4 cellular contexts compared by ENCODE assay signal in genomic region chr1:70115315-70115714, GRCh38.
TF ChIP-seq lines count a peak whose summit lies in the region.

No MANE protein-coding gene starts in this region.

TF ChIP-seq in A549, 52 proteins besides CTCF, POLR2A, EP300 and RAD21:
- TF ChIP-seq, protein P1, sequence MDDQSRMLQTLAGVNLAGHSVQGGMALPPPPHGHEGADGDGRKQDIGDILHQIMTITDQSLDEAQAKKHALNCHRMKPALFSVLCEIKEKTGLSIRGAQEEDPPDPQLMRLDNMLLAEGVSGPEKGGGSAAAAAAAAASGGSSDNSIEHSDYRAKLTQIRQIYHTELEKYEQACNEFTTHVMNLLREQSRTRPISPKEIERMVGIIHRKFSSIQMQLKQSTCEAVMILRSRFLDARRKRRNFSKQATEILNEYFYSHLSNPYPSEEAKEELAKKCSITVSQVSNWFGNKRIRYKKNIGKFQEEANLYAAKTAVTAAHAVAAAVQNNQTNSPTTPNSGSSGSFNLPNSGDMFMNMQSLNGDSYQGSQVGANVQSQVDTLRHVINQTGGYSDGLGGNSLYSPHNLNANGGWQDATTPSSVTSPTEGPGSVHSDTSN (IDR thresholded peaks at IDR 0.05): no peak
- peak; percentile 28 for TF ChIP-seq MAFK (IDR thresholded peaks at IDR 0.05; ENCODE audit: partially characterized antibody)
TF ChIP-seq in A549: peak in this region for 1.

TF ChIP-seq in IMR-90, 13 proteins besides CTCF, POLR2A, EP300 and RAD21:
- TF ChIP-seq MAFK (IDR thresholded peaks at IDR 0.05; ENCODE audit: low read depth, low read length) (peak; percentile 10; the same call in 1 of the 2 replicates), CHD1 (IDR thresholded peaks at IDR 0.05; ENCODE audit: low read depth, low read length) (no peak), CEBPB (IDR thresholded peaks at IDR 0.05; ENCODE audit: low read depth, low read length) (peak; percentile 88)

TF ChIP-seq in K562, 482 proteins besides CTCF, POLR2A, EP300 and RAD21 (continues in another document):
- TF ChIP-seq ZNF324 (CRISPR knock-in tag; IDR thresholded peaks at IDR 0.05): no peak
- no peak for TF ChIP-seq NCOA2 (IDR thresholded peaks at IDR 0.05; ENCODE audit: partially characterized antibody in 2 of 2)
- no peak for TF ChIP-seq POLR3A (IDR thresholded peaks at IDR 0.05; ENCODE audit: borderline replicate concordance, extremely low read depth, insufficient read depth, insufficient read length)
- TF ChIP-seq, protein P2, sequence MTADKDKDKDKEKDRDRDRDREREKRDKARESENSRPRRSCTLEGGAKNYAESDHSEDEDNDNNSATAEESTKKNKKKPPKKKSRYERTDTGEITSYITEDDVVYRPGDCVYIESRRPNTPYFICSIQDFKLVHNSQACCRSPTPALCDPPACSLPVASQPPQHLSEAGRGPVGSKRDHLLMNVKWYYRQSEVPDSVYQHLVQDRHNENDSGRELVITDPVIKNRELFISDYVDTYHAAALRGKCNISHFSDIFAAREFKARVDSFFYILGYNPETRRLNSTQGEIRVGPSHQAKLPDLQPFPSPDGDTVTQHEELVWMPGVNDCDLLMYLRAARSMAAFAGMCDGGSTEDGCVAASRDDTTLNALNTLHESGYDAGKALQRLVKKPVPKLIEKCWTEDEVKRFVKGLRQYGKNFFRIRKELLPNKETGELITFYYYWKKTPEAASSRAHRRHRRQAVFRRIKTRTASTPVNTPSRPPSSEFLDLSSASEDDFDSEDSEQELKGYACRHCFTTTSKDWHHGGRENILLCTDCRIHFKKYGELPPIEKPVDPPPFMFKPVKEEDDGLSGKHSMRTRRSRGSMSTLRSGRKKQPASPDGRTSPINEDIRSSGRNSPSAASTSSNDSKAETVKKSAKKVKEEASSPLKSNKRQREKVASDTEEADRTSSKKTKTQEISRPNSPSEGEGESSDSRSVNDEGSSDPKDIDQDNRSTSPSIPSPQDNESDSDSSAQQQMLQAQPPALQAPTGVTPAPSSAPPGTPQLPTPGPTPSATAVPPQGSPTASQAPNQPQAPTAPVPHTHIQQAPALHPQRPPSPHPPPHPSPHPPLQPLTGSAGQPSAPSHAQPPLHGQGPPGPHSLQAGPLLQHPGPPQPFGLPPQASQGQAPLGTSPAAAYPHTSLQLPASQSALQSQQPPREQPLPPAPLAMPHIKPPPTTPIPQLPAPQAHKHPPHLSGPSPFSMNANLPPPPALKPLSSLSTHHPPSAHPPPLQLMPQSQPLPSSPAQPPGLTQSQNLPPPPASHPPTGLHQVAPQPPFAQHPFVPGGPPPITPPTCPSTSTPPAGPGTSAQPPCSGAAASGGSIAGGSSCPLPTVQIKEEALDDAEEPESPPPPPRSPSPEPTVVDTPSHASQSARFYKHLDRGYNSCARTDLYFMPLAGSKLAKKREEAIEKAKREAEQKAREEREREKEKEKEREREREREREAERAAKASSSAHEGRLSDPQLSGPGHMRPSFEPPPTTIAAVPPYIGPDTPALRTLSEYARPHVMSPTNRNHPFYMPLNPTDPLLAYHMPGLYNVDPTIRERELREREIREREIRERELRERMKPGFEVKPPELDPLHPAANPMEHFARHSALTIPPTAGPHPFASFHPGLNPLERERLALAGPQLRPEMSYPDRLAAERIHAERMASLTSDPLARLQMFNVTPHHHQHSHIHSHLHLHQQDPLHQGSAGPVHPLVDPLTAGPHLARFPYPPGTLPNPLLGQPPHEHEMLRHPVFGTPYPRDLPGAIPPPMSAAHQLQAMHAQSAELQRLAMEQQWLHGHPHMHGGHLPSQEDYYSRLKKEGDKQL (CRISPR knock-in tag; IDR thresholded peaks at IDR 0.05; ENCODE audit: borderline replicate concordance): no peak
- TF ChIP-seq ZNF23 (CRISPR knock-in tag; IDR thresholded peaks at IDR 0.05): no peak
- no peak for TF ChIP-seq ZNF707 (CRISPR knock-in tag; conservative IDR thresholded peaks at IDR 0.05)
- peak; percentile 65 for TF ChIP-seq ZNF316 (IDR thresholded peaks at IDR 0.05)

TF ChIP-seq in neural cell, 6 proteins besides CTCF, POLR2A, EP300 and RAD21:
- TF ChIP-seq REST (IDR thresholded peaks at IDR 0.05; ENCODE audit: borderline replicate concordance) (no peak), EZH2 (IDR thresholded peaks at IDR 0.05; ENCODE audit: borderline replicate concordance, insufficient read depth, low read length, poor library complexity, severe bottlenecking) (no peak), POLR2AphosphoS5 (IDR thresholded peaks at IDR 0.05) (no peak), MXI1 (conservative IDR thresholded peaks at IDR 0.05; ENCODE audit: poor library complexity, severe bottlenecking) (no peak), SMC3 (conservative IDR thresholded peaks at IDR 0.05; ENCODE audit: poor library complexity) (no peak), TAF1 (IDR thresholded peaks at IDR 0.05; ENCODE audit: low read depth) (no peak)
